19 cellular contexts compared by ENCODE assay signal in genomic region chr13:63699948-63700347, GRCh38.
DNase-seq lines count a peak whose midpoint lies in the region; ATAC-seq, FAIRE-seq and TF ChIP-seq lines count a peak whose summit lies in the region.
"Had no signal": no experiment of that assay in that cellular context is flagged by ENCODE, and none has a peak within 500 bp of the region (broad histone marks: within the 10 kb centered on the region; RNA-seq: fewer than 3 reads in every experiment).

No MANE protein-coding gene starts in this region.

- no peak for TF ChIP-seq RAD21 in IMR-90 (IDR thresholded peaks at IDR 0.05; ENCODE audit: low read length)

- H3K4me2 ChIP-seq in IMR-90 (ENCODE audit: low read depth, low read length) (no peak overlapping the region), PC-3 (ENCODE audit: low read length) (no peak overlapping the region)

- H3K9me2 ChIP-seq in PC-3 (replicated peaks; ENCODE audit: low read length) = no peaks in the 10 kb centered on the region

- WGBS in IMR-90 (ENCODE audit: extremely low coverage in 2 of 2, insufficient read length in 1 of 2), 2 experiments = no CpG with 5 or more reads among the region's 5 CpGs

- CTCF ChIA-PET in IMR-90 (lab: Yijun Ruan, JAX) = no interaction called here
- CTCF ChIA-PET in PC-3 (lab: Charles Lee) = no interaction called here

- H3K79me2 ChIP-seq in PC-3 (ENCODE audit: low read length) = no peaks in the 10 kb centered on the region

- no peak overlapping the region for H3K4me3 Mint-ChIP-seq in stimulated activated memory B cell treated with anti-CD40 and anti-IgM and Interleukin-4, amounts not matched to agents 10 μg/mL and 1 μg/mL and 100 μg/mL, for 72 hours
- H3K4me3 Mint-ChIP-seq: B cell; CD4-positive, alpha-beta T cell had no signal

- H4K5ac ChIP-seq in IMR-90 (ENCODE audit: low read depth, low read length) = no peak overlapping the region; the same call in 1 of the 2 replicates

- no peaks in the 10 kb centered on the region for H3K27me3 Mint-ChIP-seq in stimulated activated memory B cell treated with anti-CD40 and anti-IgM and Interleukin-4, amounts not matched to agents 10 μg/mL and 1 μg/mL and 100 μg/mL, for 72 hours
- H3K27me3 Mint-ChIP-seq: B cell; CD4-positive, alpha-beta T cell had no signal

- no peak overlapping the region for H2BK20ac ChIP-seq in IMR-90 (ENCODE audit: low read depth, low read length)

- peak overlapping the region; percentile 63; the same call in 1 of the 2 replicates for H3K4ac ChIP-seq in IMR-90 (ENCODE audit: low read depth, low read length)

- H3K36me3 ChIP-seq in IMR-90 (ENCODE audit: control insufficient read depth, insufficient read depth, low read length) (no peaks in the 10 kb centered on the region), kidney (ENCODE audit: control insufficient read depth in 1 of 2, insufficient read depth in 2 of 2, low read length in 2 of 2) (no peaks in the 10 kb centered on the region), PC-3 (ENCODE audit: low read depth, low read length) (no peaks in the 10 kb centered on the region)

- no peak overlapping the region for H3K27ac ChIP-seq in IMR-90 (ENCODE audit: insufficient read depth, low read length)
- no peak overlapping the region for H3K27ac ChIP-seq in kidney (ENCODE audit: low read depth in 2 of 2, low read length in 2 of 2)
- no peak overlapping the region for H3K27ac ChIP-seq in PC-3 (ENCODE audit: low read length)

- no peak overlapping the region for H3K4me3 ChIP-seq in IMR-90 (ENCODE audit: insufficient read depth, low read depth, low read length)
- no peak overlapping the region for H3K4me3 ChIP-seq in kidney (ENCODE audit: low read length in 2 of 2)
- no peak overlapping the region for H3K4me3 ChIP-seq in PC-3 (ENCODE audit: low read length)
- H3K4me3 ChIP-seq: GM12878 had no signal

- peaks cover 3% of the 10 kb centered on the region; the same call in 1 of the 2 replicates for H3K9me1 ChIP-seq in IMR-90 (ENCODE audit: insufficient read depth, low read length)

- H3K79me1 ChIP-seq in IMR-90 (ENCODE audit: low read depth in 1 of 2, low read length in 2 of 2) = no peaks in the 10 kb centered on the region

- no peaks in the 10 kb centered on the region for H3K36me3 Mint-ChIP-seq in stimulated activated memory B cell treated with anti-CD40 and anti-IgM and Interleukin-4, amounts not matched to agents 10 μg/mL and 1 μg/mL and 100 μg/mL, for 72 hours

- FAIRE-seq in kidney (lab: Jason Lieb, UNC) = no peak
- FAIRE-seq: A204.1, GM12878, GM18507, H54, HTR-8/SVneo had no signal

- no peak overlapping the region for H2BK5ac ChIP-seq in IMR-90 (ENCODE audit: low read depth, low read length, poor library complexity, severe bottlenecking)

- H3K27ac Mint-ChIP-seq in stimulated activated memory B cell treated with anti-CD40 and anti-IgM and Interleukin-4, amounts not matched to agents 10 μg/mL and 1 μg/mL and 100 μg/mL, for 72 hours = no peak overlapping the region
- H3K27ac Mint-ChIP-seq: B cell; CD4-positive, alpha-beta T cell had no signal

- peak overlapping the region; percentile 30; the same call in 1 of the 2 replicates for H3K14ac ChIP-seq in IMR-90 (replicated peaks; ENCODE audit: low read depth, low read length)

- no peak overlapping the region for H3K18ac ChIP-seq in IMR-90 (ENCODE audit: low read depth, low read length)

- in situ Hi-C loops in IMR-90 (cut with MboI; ENCODE audit: low sequenced_read_pairs) = no loop called here

- POLR2A ChIA-PET in IMR-90 (lab: Charles Lee; ENCODE audit: unreplicated experiment) (no interaction called here), PC-3 (lab: Charles Lee; ENCODE audit: unreplicated experiment) (no interaction called here)

- no TSS peak for BruUV-seq in IMR-90 (replicated peaks; lab: Mats Ljungman, UMichigan)
- BruUV-seq in PC-3 (replicated peaks; lab: Mats Ljungman, UMichigan) = no TSS peak

- H2BK15ac ChIP-seq in IMR-90 (ENCODE audit: low read depth, low read length) = no peak overlapping the region; the same call in 2 of the 3 replicates

- H3K56ac ChIP-seq in IMR-90 (ENCODE audit: extremely low read depth, insufficient read depth, low read length) = no peak overlapping the region

- no peaks in the 10 kb centered on the region for H3F3A ChIP-seq in PC-3 (ENCODE audit: low read length, unreplicated experiment)

- dilution Hi-C loops in IMR-90 (cut with HindIII; ENCODE audit: low sequenced_read_pairs, unreplicated experiment) = no loop called here

- H2AK9ac ChIP-seq in IMR-90 (replicated peaks; ENCODE audit: low read depth, low read length, poor library complexity) = peak overlapping the region; percentile 73

- H3K4me1 ChIP-seq in IMR-90 (ENCODE audit: control insufficient read depth, insufficient read depth, low read length) (peaks cover 2% of the 10 kb centered on the region; the same call in 1 of the 2 replicates), kidney (ENCODE audit: control insufficient read depth in 1 of 2, insufficient read depth in 1 of 2, low read depth in 1 of 2, low read length in 2 of 2) (no peaks in the 10 kb centered on the region), PC-3 (ENCODE audit: insufficient read depth, low read length) (no peaks in the 10 kb centered on the region)

- H4K91ac ChIP-seq in IMR-90 (ENCODE audit: insufficient read depth, low read depth, low read length) = 0 out of 2 replicates have a peak overlapping the region, but pooled peaks have one; percentile 41

- no peak overlapping the region for H3K23ac ChIP-seq in IMR-90 (ENCODE audit: low read depth, low read length)

- no peak for DNase-seq in IMR-90
- DNase-seq in NCI-H69 (lab: John Stamatoyannopoulos, UW) = peak; percentile 10
- DNase-seq in kidney = peak; percentile 29
- DNase-seq in NCI-H526 (lab: John Stamatoyannopoulos, UW) = no peak
- DNase-seq in PC-3 = no peak
- DNase-seq in NCI-H1092 (lab: John Stamatoyannopoulos, UW) = no peak
- DNase-seq: C1 segment of cervical spinal cord; Calu3; CD4-positive, alpha-beta T cell; DMS 273 treated with DMSO at 0.1 percent for 48 hours; DMS79 had no signal

- intact Hi-C loops in IMR-90 (cut with micrococcal nuclease) = no loop called here
- intact Hi-C loops in kidney (cut with DNase I) = no loop called here
- intact Hi-C loops in PC-3 (cut with micrococcal nuclease) = no loop called here

- no peaks in the 10 kb centered on the region for H4K20me1 ChIP-seq in IMR-90 (ENCODE audit: insufficient read depth, low read length)
- H4K20me1 ChIP-seq in PC-3 (ENCODE audit: low read length) = no peaks in the 10 kb centered on the region

- ATAC-seq in IMR-90 (ENCODE audit: low read depth) (no peak), PC-3 (no peak)
- ATAC-seq in stimulated activated memory B cell treated with anti-CD40 and anti-IgM and Interleukin-4, amounts not matched to agents 10 μg/mL and 1 μg/mL and 100 μg/mL, for 72 hours = peak; percentile 12
- ATAC-seq: GM12878, HCT116 had no signal

- H3K9me3 ChIP-seq in IMR-90 (ENCODE audit: control insufficient read depth, insufficient read depth, low read length) (no peaks in the 10 kb centered on the region), kidney (ENCODE audit: control insufficient read depth in 1 of 2, low read length in 2 of 2) (no peaks in the 10 kb centered on the region), PC-3 (ENCODE audit: low read length) (no peaks in the 10 kb centered on the region)

- H2AK5ac ChIP-seq in IMR-90 (ENCODE audit: low read depth, low read length) = no peak overlapping the region

- H3K27me3 ChIP-seq in IMR-90 (ENCODE audit: control insufficient read depth, insufficient read depth, low read length) (no peaks in the 10 kb centered on the region), PC-3 (ENCODE audit: low read length) (no peaks in the 10 kb centered on the region)

- no peak overlapping the region for H4K8ac ChIP-seq in IMR-90 (ENCODE audit: low read depth in 2 of 2, low read length in 2 of 2)

- no peak overlapping the region for H2BK120ac ChIP-seq in IMR-90 (ENCODE audit: low read depth, low read length)

- no peaks in the 10 kb centered on the region for H3K4me1 Mint-ChIP-seq in stimulated activated memory B cell treated with anti-CD40 and anti-IgM and Interleukin-4, amounts not matched to agents 10 μg/mL and 1 μg/mL and 100 μg/mL, for 72 hours
- H3K4me1 Mint-ChIP-seq: B cell had no signal

- TF ChIP-seq CTCF in IMR-90 (conservative IDR thresholded peaks at IDR 0.05; ENCODE audit: low read depth, low read length) (no peak), kidney (IDR thresholded peaks at IDR 0.05; ENCODE audit: borderline replicate concordance, extremely low read depth, insufficient read depth) (no peak), PC-3 (conservative IDR thresholded peaks at IDR 0.05; ENCODE audit: low read depth, low read length) (no peak)

- no peak overlapping the region for H3K9ac ChIP-seq in IMR-90 (ENCODE audit: low read depth, low read length)
- H3K9ac ChIP-seq in kidney (ENCODE audit: low read length in 2 of 2) = no peak overlapping the region
- no peak overlapping the region for H3K9ac ChIP-seq in PC-3 (ENCODE audit: low read length)

- TF ChIP-seq POLR2A in IMR-90 (IDR thresholded peaks at IDR 0.05; ENCODE audit: low read depth, low read length) = no peak

- H3K9me3 Mint-ChIP-seq in stimulated activated memory B cell treated with anti-CD40 and anti-IgM and Interleukin-4, amounts not matched to agents 10 μg/mL and 1 μg/mL and 100 μg/mL, for 72 hours = no peaks in the 10 kb centered on the region

- no peak overlapping the region for H2AFZ ChIP-seq in IMR-90 (replicated peaks; ENCODE audit: low read length, poor library complexity)
- no peak overlapping the region for H2AFZ ChIP-seq in PC-3 (ENCODE audit: low read length)

TF ChIP-seq in IMR-90, 13 proteins besides CTCF, POLR2A, EP300 and RAD21 (continues in another document):
- no peak for TF ChIP-seq CHD1 (IDR thresholded peaks at IDR 0.05; ENCODE audit: low read depth, low read length)
- no peak for TF ChIP-seq RCOR1 (IDR thresholded peaks at IDR 0.05; ENCODE audit: insufficient replicate concordance, low read length)
- TF ChIP-seq MAZ (IDR thresholded peaks at IDR 0.05; ENCODE audit: borderline replicate concordance, low read depth, low read length) = no peak
- no peak for TF ChIP-seq USF2 (IDR thresholded peaks at IDR 0.05; ENCODE audit: low read depth, low read length)
- TF ChIP-seq SMC3 (IDR thresholded peaks at IDR 0.05; ENCODE audit: low read depth, low read length) = no peak
- TF ChIP-seq BHLHE40 (IDR thresholded peaks at IDR 0.05; ENCODE audit: low read depth, low read length) = no peak

Comparison
In these comparisons a context has a peak if more than half of its experiments do, and no peak if none do; other contexts are left out.
1. DNase-seq: peak in NCI-H69 (single experiment) and kidney (single experiment); none in IMR-90 (single experiment), NCI-H526 (0 of 2), PC-3 (single experiment) and NCI-H1092 (single experiment).